13 cellular contexts compared by ENCODE assay signal in genomic region chr3:172536993-172537419, GRCh38. TPM values are rescaled to one million over a fixed set of nuclear protein-coding genes. Genes with fewer than 3 reads are reported as not detected.
DNase-seq lines count a peak whose midpoint lies in the region; ATAC-seq and TF ChIP-seq lines count a peak whose summit lies in the region.
"Had no signal": no experiment of that assay in that cellular context is flagged by ENCODE, and none has a peak within 500 bp of the region (broad histone marks: within the 10 kb centered on the region; RNA-seq: fewer than 3 reads in every experiment).

No MANE protein-coding gene starts in this region.

- CTCF ChIA-PET in HCT116 (lab: Charles Lee): no interaction called here

- intact Hi-C loops in HCT116 (cut with micrococcal nuclease): no loop called here

- no peak for TF ChIP-seq CTCF in HCT116 (IDR thresholded peaks at IDR 0.05 in 2 of 3, conservative IDR thresholded peaks at IDR 0.05 in 1 of 3; ENCODE audit: borderline replicate concordance in 1 of 3, insufficient read depth in 1 of 3, low read depth in 2 of 3, low read length in 2 of 3)
- no peak for TF ChIP-seq CTCF in parathyroid adenoma (IDR thresholded peaks at IDR 0.05)

- ATAC-seq in HCT116: no peak
- peak; percentile 22 for ATAC-seq in effector memory CD8-positive, alpha-beta T cell (replicated peaks)
- no peak for ATAC-seq in SK-N-SH treated with all-trans-retinoic acid at 6 μM for 48 hours

- H3K4me3 Mint-ChIP-seq in T-helper 2 cell treated with Interferon-gamma antibody and Interleukin-4, amounts not matched to agents 5 μg/mL and 100 μg/mL, for 36 hours: peak overlapping the region; percentile 73
- H3K4me3 Mint-ChIP-seq in effector memory CD8-positive, alpha-beta T cell: no peak overlapping the region

- no peak for TF ChIP-seq POLR2A in HCT116 (IDR thresholded peaks at IDR 0.05; ENCODE audit: borderline replicate concordance, extremely low read depth, insufficient read depth, insufficient read length)

- POLR2A ChIA-PET in HCT116 (lab: Charles Lee): no interaction called here

- H3K9me2 ChIP-seq in HCT116 (ENCODE audit: insufficient read depth): no peaks in the 10 kb centered on the region

- H3K36me3 ChIP-seq in HCT116 (ENCODE audit: control insufficient read depth in 1 of 2, insufficient read depth in 2 of 2, low read length in 2 of 2) (no peaks in the 10 kb centered on the region), parathyroid adenoma (ENCODE audit: control insufficient read depth, insufficient read depth, low read length) (no peaks in the 10 kb centered on the region)
- H3K36me3 ChIP-seq: left ventricle myocardium inferior, vagina had no signal

- H3K27ac Mint-ChIP-seq in T-helper 2 cell treated with Interferon-gamma antibody and Interleukin-4, amounts not matched to agents 5 μg/mL and 100 μg/mL, for 36 hours: peak overlapping the region; percentile 92
- peak overlapping the region; percentile 23 to 65 for H3K27ac Mint-ChIP-seq in effector memory CD8-positive, alpha-beta T cell

- H3K27ac ChIP-seq in HCT116 (ENCODE audit: low read depth, low read length): no peak overlapping the region
- H3K27ac ChIP-seq in parathyroid adenoma: peak overlapping the region; percentile 91
- H3K27ac ChIP-seq: left ventricle myocardium inferior had no signal

- TF ChIP-seq RAD21 in HCT116 (IDR thresholded peaks at IDR 0.05; ENCODE audit: low read depth): no peak

- peaks cover 21% of the 10 kb centered on the region for H3K36me3 Mint-ChIP-seq in T-helper 2 cell treated with Interferon-gamma antibody and Interleukin-4, amounts not matched to agents 5 μg/mL and 100 μg/mL, for 36 hours (ENCODE audit: low read depth)
- no peaks in the 10 kb centered on the region for H3K36me3 Mint-ChIP-seq in effector memory CD8-positive, alpha-beta T cell (ENCODE audit: insufficient read depth)

- H3K27me3 Mint-ChIP-seq in T-helper 2 cell treated with Interferon-gamma antibody and Interleukin-4, amounts not matched to agents 5 μg/mL and 100 μg/mL, for 36 hours (ENCODE audit: low read depth): no peaks in the 10 kb centered on the region
- no peaks in the 10 kb centered on the region for H3K27me3 Mint-ChIP-seq in effector memory CD8-positive, alpha-beta T cell

- RAD21 ChIA-PET in HCT116 (lab: Charles Lee; ENCODE audit: low non-redundant PET in 1 of 2, low total read pairs in 2 of 2, uncharacterized antibody in 2 of 2, unreplicated experiment in 2 of 2): no interaction called here

- no peak overlapping the region for H3K4me2 ChIP-seq in HCT116 (ENCODE audit: low read length)
- H3K4me2 ChIP-seq in parathyroid adenoma (ENCODE audit: low read length): no peak overlapping the region

- H3K79me2 ChIP-seq in HCT116 (ENCODE audit: insufficient read depth, low read length) (no peaks in the 10 kb centered on the region), parathyroid adenoma (no peaks in the 10 kb centered on the region)

- H3K27me3 ChIP-seq in HCT116 (ENCODE audit: insufficient read depth, low read length) (no peaks in the 10 kb centered on the region), parathyroid adenoma (ENCODE audit: control insufficient read depth, insufficient read depth, low read length) (no peaks in the 10 kb centered on the region)
- H3K27me3 ChIP-seq: vagina had no signal

- peaks cover 14 to 17% of the 10 kb centered on the region in 2 experiments for H3K4me1 ChIP-seq in HCT116 (ENCODE audit: control insufficient read depth in 1 of 2, insufficient read depth in 2 of 2, low read length in 2 of 2)
- H3K4me1 ChIP-seq in parathyroid adenoma: peaks cover 45% of the 10 kb centered on the region

- BruUV-seq in HCT116 (replicated peaks; lab: Mats Ljungman, UMichigan): no TSS peak

- no peaks in the 10 kb centered on the region for H4K20me1 ChIP-seq in HCT116 (ENCODE audit: insufficient read depth)

- H3K9me3 ChIP-seq in HCT116 (ENCODE audit: control insufficient read depth in 1 of 2, insufficient read depth in 1 of 2, low read depth in 1 of 2, low read length in 2 of 2): no peaks in the 10 kb centered on the region
- H3K9me3 ChIP-seq in parathyroid adenoma (ENCODE audit: control insufficient read depth, low read length): no peaks in the 10 kb centered on the region
- H3K9me3 ChIP-seq: left ventricle myocardium inferior, vagina had no signal

- H3K4me1 Mint-ChIP-seq in T-helper 2 cell treated with Interferon-gamma antibody and Interleukin-4, amounts not matched to agents 5 μg/mL and 100 μg/mL, for 36 hours (ENCODE audit: low read depth): peaks cover 55% of the 10 kb centered on the region
- peaks cover 5 to 6% of the 10 kb centered on the region in 2 donors for H3K4me1 Mint-ChIP-seq in effector memory CD8-positive, alpha-beta T cell (ENCODE audit: low read depth in 2 of 2)

- DNase-seq in HCT116 (ENCODE audit: low read depth, low spot score) (no peak), superior temporal gyrus (ENCODE audit: extremely low spot score) (no peak), foreskin melanocyte (no peak), ecto neural progenitor cell (ENCODE audit: low spot score) (no peak)
- DNase-seq in T-helper 2 cell treated with Interferon-gamma antibody and Interleukin-4, amounts not matched to agents 5 μg/mL and 100 μg/mL, for 36 hours (ENCODE audit: low spot score): no peak
- no peak for DNase-seq in effector memory CD8-positive, alpha-beta T cell
- DNase-seq: Calu3, caudate nucleus, left ventricle myocardium inferior, right cardiac atrium had no signal

- H2AFZ ChIP-seq in HCT116 (ENCODE audit: low read depth, low read length, poor library complexity, severe bottlenecking): peak overlapping the region; percentile 49
- H2AFZ ChIP-seq in parathyroid adenoma: peak overlapping the region; percentile 67

- H3K9me3 Mint-ChIP-seq in T-helper 2 cell treated with Interferon-gamma antibody and Interleukin-4, amounts not matched to agents 5 μg/mL and 100 μg/mL, for 36 hours: peaks cover 8% of the 10 kb centered on the region
- no peaks in the 10 kb centered on the region for H3K9me3 Mint-ChIP-seq in effector memory CD8-positive, alpha-beta T cell

- no peak overlapping the region for H3K4me3 ChIP-seq in HCT116 (replicated peaks in 1 of 2; ENCODE audit: low read depth in 1 of 2, low read length in 2 of 2)
- no peak overlapping the region for H3K4me3 ChIP-seq in parathyroid adenoma (ENCODE audit: low read depth, low read length)
- H3K4me3 ChIP-seq: left ventricle myocardium inferior, vagina had no signal

- H3K9ac ChIP-seq in HCT116 (ENCODE audit: low read length) (no peak overlapping the region), parathyroid adenoma (no peak overlapping the region)

TF ChIP-seq in HCT116, 20 proteins besides CTCF, POLR2A, EP300 and RAD21:
- no peak for TF ChIP-seq ELF1 (IDR thresholded peaks at IDR 0.05; ENCODE audit: borderline replicate concordance, low read depth)
- TF ChIP-seq FOSL1 (IDR thresholded peaks at IDR 0.05; ENCODE audit: low read depth): no peak
- no peak for TF ChIP-seq EZH2phosphoT487 (IDR thresholded peaks at IDR 0.05; ENCODE audit: borderline replicate concordance)
- TF ChIP-seq ZNF274 (IDR thresholded peaks at IDR 0.05; ENCODE audit: low read depth, low read length): no peak
- TF ChIP-seq, protein P1, sequence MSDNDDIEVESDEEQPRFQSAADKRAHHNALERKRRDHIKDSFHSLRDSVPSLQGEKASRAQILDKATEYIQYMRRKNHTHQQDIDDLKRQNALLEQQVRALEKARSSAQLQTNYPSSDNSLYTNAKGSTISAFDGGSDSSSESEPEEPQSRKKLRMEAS (IDR thresholded peaks at IDR 0.05): no peak
- no peak for TF ChIP-seq EGR1 (IDR thresholded peaks at IDR 0.05; ENCODE audit: low read depth)
- no peak for TF ChIP-seq ZFX (IDR thresholded peaks at IDR 0.05)
- TF ChIP-seq CBX3 (IDR thresholded peaks at IDR 0.05; ENCODE audit: low read depth): no peak
- TF ChIP-seq SRF (IDR thresholded peaks at IDR 0.05; ENCODE audit: low read depth): no peak
- no peak for TF ChIP-seq TCF7L2 (IDR thresholded peaks at IDR 0.05; ENCODE audit: borderline replicate concordance, extremely low read depth, insufficient read depth, insufficient read length)

TF ChIP-seq in SK-N-SH treated with all-trans-retinoic acid at 6 μM for 48 hours, 23 proteins besides CTCF, POLR2A, EP300 and RAD21:
- TF ChIP-seq ISL1 (CRISPR knock-in tag; IDR thresholded peaks at IDR 0.05) (no peak), ARNTL (CRISPR knock-in tag; IDR thresholded peaks at IDR 0.05; ENCODE audit: borderline replicate concordance, low read depth) (no peak), ZNF8 (CRISPR knock-in tag; IDR thresholded peaks at IDR 0.05) (no peak), ZC3H10 (CRISPR knock-in tag; IDR thresholded peaks at IDR 0.05) (no peak), TOX (CRISPR knock-in tag; IDR thresholded peaks at IDR 0.05; ENCODE audit: borderline replicate concordance) (no peak), ZFP3 (CRISPR knock-in tag; IDR thresholded peaks at IDR 0.05) (no peak), POU6F1 (CRISPR knock-in tag; IDR thresholded peaks at IDR 0.05; ENCODE audit: borderline replicate concordance, low read depth) (no peak), SNAI2 (CRISPR knock-in tag; IDR thresholded peaks at IDR 0.05) (no peak), CSDC2 (CRISPR knock-in tag; IDR thresholded peaks at IDR 0.05) (no peak), PPARA (CRISPR knock-in tag; IDR thresholded peaks at IDR 0.05; ENCODE audit: borderline replicate concordance) (no peak)
- TF ChIP-seq, protein P2, sequence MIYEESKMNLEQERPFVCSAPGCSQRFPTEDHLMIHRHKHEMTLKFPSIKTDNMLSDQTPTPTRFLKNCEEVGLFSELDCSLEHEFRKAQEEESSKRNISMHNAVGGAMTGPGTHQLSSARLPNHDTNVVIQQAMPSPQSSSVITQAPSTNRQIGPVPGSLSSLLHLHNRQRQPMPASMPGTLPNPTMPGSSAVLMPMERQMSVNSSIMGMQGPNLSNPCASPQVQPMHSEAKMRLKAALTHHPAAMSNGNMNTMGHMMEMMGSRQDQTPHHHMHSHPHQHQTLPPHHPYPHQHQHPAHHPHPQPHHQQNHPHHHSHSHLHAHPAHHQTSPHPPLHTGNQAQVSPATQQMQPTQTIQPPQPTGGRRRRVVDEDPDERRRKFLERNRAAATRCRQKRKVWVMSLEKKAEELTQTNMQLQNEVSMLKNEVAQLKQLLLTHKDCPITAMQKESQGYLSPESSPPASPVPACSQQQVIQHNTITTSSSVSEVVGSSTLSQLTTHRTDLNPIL (CRISPR knock-in tag; IDR thresholded peaks at IDR 0.05; ENCODE audit: low read depth): no peak

RNA-seq across cellular contexts. Expression of gene TNFSF10, which starts 13.8 kb away (rescaled TPM):
- total RNA-seq in HCT116 (2021; ENCODE audit: unreplicated experiment): 0.20 TPM
- polyA plus RNA-seq in HCT116 (2012): 0.27 TPM in 1 of 2 replicates, not detected in the other
